10 cellular contexts compared by ENCODE assay signal in the genomic region with DNA sequence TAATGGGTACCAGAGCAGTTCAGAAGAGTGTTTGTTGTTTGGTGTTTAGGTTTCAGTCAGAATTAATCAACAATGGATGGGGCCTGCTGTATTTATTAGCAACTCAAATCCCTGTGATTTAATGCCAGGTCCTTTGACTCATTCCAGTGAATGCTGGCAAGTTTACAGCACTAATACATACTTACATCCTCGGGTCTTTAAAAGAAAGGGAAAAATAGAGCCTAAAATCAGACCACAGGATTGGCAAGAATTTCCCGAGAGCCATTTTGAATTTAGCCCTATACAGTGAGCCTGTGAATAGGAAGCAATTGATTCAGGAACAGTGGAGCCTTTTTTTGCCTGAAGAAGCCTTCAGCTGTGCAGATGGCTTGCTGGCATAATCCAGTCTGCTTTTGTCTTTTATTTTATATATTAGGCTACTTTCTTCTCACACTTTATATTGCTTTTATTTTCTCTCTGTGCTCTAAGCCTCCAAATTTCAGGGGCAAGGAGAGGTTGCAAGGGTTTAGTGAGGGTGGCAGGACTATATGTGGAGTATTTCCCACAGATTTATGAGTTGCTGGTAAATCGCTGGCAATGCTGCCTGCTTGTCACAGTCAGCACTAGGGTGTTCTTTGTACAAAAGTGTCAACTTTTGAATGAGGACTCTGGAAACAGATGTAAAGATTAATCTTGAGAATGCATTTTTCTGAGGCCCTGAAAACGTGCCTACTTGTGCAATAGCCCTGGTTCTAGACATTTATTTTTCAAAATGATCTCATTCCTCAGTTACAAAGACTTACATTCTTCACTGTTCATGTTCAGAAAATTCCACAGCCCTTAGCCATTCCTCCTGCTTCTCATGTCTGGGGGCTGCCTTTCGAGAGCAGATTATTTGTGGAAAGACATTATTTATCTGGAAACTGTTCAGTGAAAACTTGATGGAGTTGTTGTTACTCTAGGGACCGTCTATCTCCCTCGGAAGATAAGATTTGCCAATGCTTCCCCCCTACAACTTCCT.
DNase-seq lines count a peak whose midpoint lies in the region; ATAC-seq and TF ChIP-seq lines count a peak whose summit lies in the region.
"Had no signal": no experiment of that assay in that cellular context is flagged by ENCODE, and none has a peak within 500 bp of the region (broad histone marks: within the 10 kb centered on the region; RNA-seq: fewer than 3 reads in every experiment).

No MANE protein-coding gene starts in this region.

- DNase-seq in BJ (ENCODE audit: low read depth) (peak; percentile 88), Right ventricle myocardium superior (no peak), pons (ENCODE audit: low spot score) (peak; percentile 87), RPMI8226 (no peak)
- DNase-seq in effector CD4-positive, alpha-beta T cell, result no peak
- DNase-seq: stimulated activated CD4-positive, alpha-beta T cell treated with anti-CD3 and anti-CD28 coated beads, Interleukin-2, amount 100 ng/mL, for 48 hours had no signal

- ATAC-seq in Right ventricle myocardium superior (ENCODE audit: poor library complexity) (peak; percentile 73), HG03108 (IDR thresholded peaks at IDR 0.05; ENCODE audit: unreplicated experiment) (no peak), HG03159 (IDR thresholded peaks at IDR 0.05; ENCODE audit: unreplicated experiment) (no peak)

- intact Hi-C loops in Right ventricle myocardium superior (cut with DNase I), result no loop called here

- no peak for TF ChIP-seq CTCF in BJ (IDR thresholded peaks at IDR 0.05; ENCODE audit: insufficient read depth, low read depth, low read length)

- CTCF ChIA-PET in BJ (lab: Yijun Ruan, JAX), result no interaction called here

- POLR2A ChIA-PET in BJ (lab: Charles Lee), result no interaction called here

- peak overlapping the region; percentile 59 for H3K27ac ChIP-seq in angular gyrus (ENCODE audit: low read depth, low read length)
- H3K27ac ChIP-seq: KMS-11 had no signal

- no peak overlapping the region for H3K4me3 ChIP-seq in BJ (ENCODE audit: low read depth, low read length)

- no peaks in the 10 kb centered on the region for H3K27me3 ChIP-seq in BJ (ENCODE audit: control insufficient read depth, insufficient read depth, low read length)

- H3K36me3 ChIP-seq in BJ (ENCODE audit: control insufficient read depth, insufficient read depth, low read length), result no peaks in the 10 kb centered on the region

Comparison
In these comparisons a context has a peak if more than half of its experiments do, and no peak if none do; other contexts are left out.
1. DNase-seq: peak in BJ (single experiment) and pons (single experiment); none in Right ventricle myocardium superior (single experiment), RPMI8226 (single experiment) and effector CD4-positive, alpha-beta T cell (single experiment).